ENCODE assay signal across 9 cellular contexts in the genomic region with DNA sequence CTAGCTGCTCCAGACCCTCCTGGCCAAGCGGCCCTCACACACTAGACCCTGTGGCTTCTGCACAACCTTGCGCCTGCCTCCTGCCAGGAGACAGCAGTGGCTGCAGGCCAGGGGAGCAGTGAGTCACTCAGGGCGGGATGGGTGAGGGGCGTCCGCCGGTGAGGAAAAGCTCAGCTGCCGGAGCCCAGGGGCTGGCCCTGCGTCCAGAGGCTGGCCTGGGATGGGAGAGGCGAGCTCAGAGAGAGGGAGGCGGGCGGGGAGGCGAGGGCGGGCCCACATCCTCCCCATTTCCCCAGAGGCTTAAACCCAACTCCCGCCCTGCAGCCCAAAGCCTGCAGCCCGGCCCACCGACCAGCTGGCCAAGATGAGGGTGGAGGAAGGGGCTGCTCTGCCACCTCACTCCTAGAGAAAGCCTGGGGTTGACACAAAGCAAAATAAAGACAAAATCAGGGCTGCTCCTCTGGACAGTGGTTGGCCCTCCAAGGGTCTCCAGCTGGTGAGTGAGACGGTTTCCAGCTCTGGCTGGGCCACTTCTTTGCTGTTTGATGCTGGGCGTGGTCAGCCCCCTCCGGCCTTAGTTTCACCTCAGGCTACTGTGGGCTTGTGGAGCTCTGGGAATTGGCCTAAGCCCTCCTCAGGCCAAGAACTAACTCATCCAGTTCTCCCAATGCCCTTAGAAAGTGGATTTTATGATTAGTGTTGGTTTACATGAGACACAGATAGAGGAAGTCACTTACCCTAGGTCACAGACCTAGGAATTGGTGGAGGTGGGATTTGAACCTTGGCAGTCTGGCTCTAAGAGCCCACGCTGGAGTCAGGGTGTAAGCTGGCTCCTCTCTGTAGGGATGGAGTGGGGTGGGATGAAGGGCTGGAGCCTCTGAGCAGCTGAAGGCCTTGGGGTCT. TPM values are rescaled to one million over a fixed set of nuclear protein-coding genes. Genes with fewer than 3 reads are reported as not detected.
DNase-seq lines count a peak whose midpoint lies in the region; ATAC-seq and TF ChIP-seq lines count a peak whose summit lies in the region.
"Had no signal": no experiment of that assay in that cellular context is flagged by ENCODE, and none has a peak within 500 bp of the region (broad histone marks: within the 10 kb centered on the region; RNA-seq: fewer than 3 reads in every experiment).

No MANE protein-coding gene starts in this region.

- H3K4me3 ChIP-seq in NT2/D1 (ENCODE audit: insufficient read length, low read depth) (peak overlapping the region; percentile 24), foreskin fibroblast (ENCODE audit: low read depth in 1 of 2, low read length in 2 of 2) (peak overlapping the region in 1 of 2 donors; percentile 60), psoas muscle (peak overlapping the region; percentile 25)

- peak overlapping the region; percentile 4 for H3K27ac ChIP-seq in psoas muscle
- H3K27ac ChIP-seq: parathyroid adenoma had no signal

- DNase-seq in GM10248 (ENCODE audit: extremely low spot score): peak; percentile 75
- peak; percentile 93 for DNase-seq in H4 (ENCODE audit: low spot score)
- peak; percentile 32 for DNase-seq in NT2/D1 (ENCODE audit: low read depth, low spot score)
- peak; percentile 38 to 82 for DNase-seq in foreskin fibroblast
- DNase-seq in psoas muscle: peak; percentile 82 to 87
- DNase-seq in cerebellum (ENCODE audit: low spot score): no peak
- no peak for DNase-seq in OCI-M2 (lab: John Stamatoyannopoulos, UW; ENCODE audit: unreplicated experiment)

- H3K36me3 ChIP-seq in NT2/D1 (ENCODE audit: insufficient read depth, insufficient read length, low read length): peaks cover 1% of the 10 kb centered on the region
- H3K36me3 ChIP-seq in psoas muscle (ENCODE audit: insufficient read depth in 1 of 2, low read depth in 1 of 2): no peaks in the 10 kb centered on the region

- no peaks in the 10 kb centered on the region for H3K9me3 ChIP-seq in NT2/D1 (ENCODE audit: insufficient read depth, low read length)
- H3K9me3 ChIP-seq in psoas muscle: no peaks in the 10 kb centered on the region

- intact Hi-C loops in psoas muscle (cut with DNase I): no loop called here

- POLR2A ChIA-PET in GM10248 (lab: Yijun Ruan, JAX): interaction anchor here (0.6 to 1.9 kb wide), 4 partner anchors 10 to 308 kb away, joined by 3 to 20 read pairs (median 6); no protein-coding TSS in a partner anchor

- H3K9ac ChIP-seq in NT2/D1 (ENCODE audit: insufficient read length, low read depth): peak overlapping the region; percentile 66
- H3K9ac ChIP-seq: parathyroid adenoma had no signal

- WGBS in psoas muscle, 3 donors: 53 to 57% (median 55%) methylated on average over 14 to 20 of the region's 20 CpGs

- H3K4me1 ChIP-seq in NT2/D1 (ENCODE audit: insufficient read depth, insufficient read length): peaks cover 35% of the 10 kb centered on the region
- peaks cover 23% of the 10 kb centered on the region for H3K4me1 ChIP-seq in psoas muscle

- H3K27me3 ChIP-seq in NT2/D1 (ENCODE audit: insufficient read depth, insufficient read length) (peaks cover 7% of the 10 kb centered on the region), psoas muscle (ENCODE audit: insufficient read depth in 3 of 3, low read length in 2 of 3) (peaks cover 0 to 2% (median 0%) of the 10 kb centered on the region in 3 donors)

- CTCF ChIA-PET in GM10248 (lab: Yijun Ruan, JAX): interaction anchor here (0.9 to 4.1 kb wide), 11 partner anchors 10 to 430 kb away, joined by 3 to 18 read pairs (median 4); no protein-coding TSS in a partner anchor

- TF ChIP-seq CTCF in GM10248 (IDR thresholded peaks at IDR 0.05; ENCODE audit: control extremely low read depth, extremely low read depth, low read depth, missing control alignments) (no peak), foreskin fibroblast (IDR thresholded peaks at IDR 0.05; ENCODE audit: low read depth, low read length) (no peak), psoas muscle (IDR thresholded peaks at IDR 0.05) (no peak)

- ATAC-seq in psoas muscle (peak; percentile 34 to 55 (median 38)), HG03565 (IDR thresholded peaks at IDR 0.05; ENCODE audit: unreplicated experiment) (no peak)

RNA-seq across cellular contexts. Expression of gene IQSEC1, which starts 50.6 kb away (rescaled TPM):
- 4.6 and 5.7 TPM in 2 replicates for total RNA-seq in H4 (2014; rRNA removed; shearing (Covaris generic))
- total RNA-seq in psoas muscle (10 to 100 TPM; 28.0 to 45.4 (median 33.9) TPM), cerebellum (27.2 TPM)
- 10 to 100 TPM in 2 of 3 donors, 1 to 10 TPM in 1; 8.6 to 22.0 (median 10.8) TPM for polyA plus RNA-seq in psoas muscle

Comparison
In these comparisons a context has a peak if more than half of its experiments do, and no peak if none do; other contexts are left out.
1. DNase-seq: peak in GM10248 (single experiment), H4 (single experiment), NT2/D1 (single experiment), foreskin fibroblast (2 of 2) and psoas muscle (2 of 2); none in cerebellum (single experiment) and OCI-M2 (single experiment).